Comparison of ENCODE assay signal across 10 cellular contexts in genomic region chr9:113574381-113575262, GRCh38.
DNase-seq lines count a peak whose midpoint lies in the region; ATAC-seq and TF ChIP-seq lines count a peak whose summit lies in the region.
"Had no signal": no experiment of that assay in that cellular context is flagged by ENCODE, and none has a peak within 500 bp of the region (broad histone marks: within the 10 kb centered on the region; RNA-seq: fewer than 3 reads in every experiment).

No MANE protein-coding gene starts in this region.

- DNase-seq in LHCN-M2 (ENCODE audit: low read depth) (peak; percentile 30), ascending aorta (ENCODE audit: low spot score in 2 of 2) (peak in 1 of 2 donors; percentile 65), right cardiac atrium (peak in 1 of 3 donors; percentile 32), esophagus muscularis mucosa (ENCODE audit: extremely low spot score) (no peak), NCI-H1417 treated with DMSO at 0.1 percent for 48 hours (lab: John Stamatoyannopoulos, UW) (no peak), hepatic stellate cell (ENCODE audit: low spot score) (no peak)
- DNase-seq in stimulated activated naive CD8-positive, alpha-beta T cell treated with anti-CD3 and anti-CD28 coated beads, Interleukin-15, amount 100 ng/mL, for 72 hours = no peak
- DNase-seq: GF-D8 had no signal

- no peak for TF ChIP-seq POLR2A in esophagus muscularis mucosa (IDR thresholded peaks at IDR 0.05; ENCODE audit: low read depth)

- no peaks in the 10 kb centered on the region for H3K36me3 ChIP-seq in ascending aorta
- H3K36me3 ChIP-seq in esophagus muscularis mucosa = peaks cover 0 to 6% (median 0%) of the 10 kb centered on the region in 4 donors
- H3K36me3 ChIP-seq: gastroesophageal sphincter had no signal

- peak overlapping the region; percentile 54 to 69 for H3K27ac ChIP-seq in ascending aorta
- peak overlapping the region; percentile 73 for H3K27ac ChIP-seq in right cardiac atrium (ENCODE audit: low read length)
- no peak overlapping the region for H3K27ac ChIP-seq in esophagus muscularis mucosa (replicated peaks in 1 of 4)
- H3K27ac ChIP-seq: VCaP had no signal

- no peak for TF ChIP-seq CTCF in ascending aorta (IDR thresholded peaks at IDR 0.05)
- no peak for TF ChIP-seq CTCF in esophagus muscularis mucosa (IDR thresholded peaks at IDR 0.05)

- peaks cover 88% of the 10 kb centered on the region for H3K4me1 Mint-ChIP-seq in stimulated activated naive CD8-positive, alpha-beta T cell treated with anti-CD3 and anti-CD28 coated beads, Interleukin-15, amount 100 ng/mL, for 72 hours

- H3K9me3 Mint-ChIP-seq in stimulated activated naive CD8-positive, alpha-beta T cell treated with anti-CD3 and anti-CD28 coated beads, Interleukin-15, amount 100 ng/mL, for 72 hours = no peaks in the 10 kb centered on the region

- intact Hi-C loops in ascending aorta (cut with DNase I) = no loop called here
- intact Hi-C loops in right cardiac atrium (cut with DNase I) = no loop called here
- intact Hi-C loops in esophagus muscularis mucosa (cut with DNase I) = no loop called here

- no peaks in the 10 kb centered on the region for H3K27me3 Mint-ChIP-seq in stimulated activated naive CD8-positive, alpha-beta T cell treated with anti-CD3 and anti-CD28 coated beads, Interleukin-15, amount 100 ng/mL, for 72 hours

- H3K27me3 ChIP-seq in ascending aorta (no peaks in the 10 kb centered on the region), right cardiac atrium (ENCODE audit: control insufficient read depth, insufficient read depth) (no peaks in the 10 kb centered on the region), esophagus muscularis mucosa (no peaks in the 10 kb centered on the region)
- H3K27me3 ChIP-seq: gastroesophageal sphincter had no signal

- no peak for ATAC-seq in right cardiac atrium
- ATAC-seq in stimulated activated naive CD8-positive, alpha-beta T cell treated with anti-CD3 and anti-CD28 coated beads, Interleukin-15, amount 100 ng/mL, for 72 hours = no peak
- ATAC-seq: gastroesophageal sphincter had no signal

- H3K9me3 ChIP-seq in ascending aorta = no peaks in the 10 kb centered on the region
- no peaks in the 10 kb centered on the region for H3K9me3 ChIP-seq in right cardiac atrium (ENCODE audit: control insufficient read depth, low read length)
- H3K9me3 ChIP-seq in esophagus muscularis mucosa = no peaks in the 10 kb centered on the region
- H3K9me3 ChIP-seq: gastroesophageal sphincter had no signal

- peak overlapping the region; percentile 43 to 67 for H3K27ac Mint-ChIP-seq in stimulated activated naive CD8-positive, alpha-beta T cell treated with anti-CD3 and anti-CD28 coated beads, Interleukin-15, amount 100 ng/mL, for 72 hours

- no peak overlapping the region for H3K4me3 Mint-ChIP-seq in stimulated activated naive CD8-positive, alpha-beta T cell treated with anti-CD3 and anti-CD28 coated beads, Interleukin-15, amount 100 ng/mL, for 72 hours

- no peak for TF ChIP-seq EP300 in esophagus muscularis mucosa (IDR thresholded peaks at IDR 0.05)

- H3K4me1 ChIP-seq in ascending aorta (peaks cover 25 to 54% of the 10 kb centered on the region in 2 donors), right cardiac atrium (ENCODE audit: control insufficient read depth, insufficient read depth, low read length) (peaks cover 35% of the 10 kb centered on the region), esophagus muscularis mucosa (peaks cover 35 to 78% (median 54%) of the 10 kb centered on the region in 4 donors)

- H3K4me3 ChIP-seq in ascending aorta (no peak overlapping the region), right cardiac atrium (ENCODE audit: low read length) (no peak overlapping the region), esophagus muscularis mucosa (no peak overlapping the region)
- H3K4me3 ChIP-seq: gastroesophageal sphincter had no signal

- 71% methylated on average over 14 of the region's 14 CpGs for WGBS in right cardiac atrium
- 77% methylated on average over 9 of the region's 14 CpGs for WGBS in esophagus muscularis mucosa

Comparison
In these comparisons a context has a peak if more than half of its experiments do, and no peak if none do; other contexts are left out.
1. H3K27ac ChIP-seq: peak in ascending aorta (2 of 2) and right cardiac atrium (single experiment); none in esophagus muscularis mucosa (0 of 4).